In genomic region chr1:197903196-197903514, GRCh38 we compare ENCODE assay signal across 1 cellular context.
TF ChIP-seq lines count a peak whose summit lies in the region.

No MANE protein-coding gene starts in this region.

TF ChIP-seq in K562, 482 proteins besides CTCF, POLR2A, EP300 and RAD21 (continued from another document):
- TF ChIP-seq, protein P1, sequence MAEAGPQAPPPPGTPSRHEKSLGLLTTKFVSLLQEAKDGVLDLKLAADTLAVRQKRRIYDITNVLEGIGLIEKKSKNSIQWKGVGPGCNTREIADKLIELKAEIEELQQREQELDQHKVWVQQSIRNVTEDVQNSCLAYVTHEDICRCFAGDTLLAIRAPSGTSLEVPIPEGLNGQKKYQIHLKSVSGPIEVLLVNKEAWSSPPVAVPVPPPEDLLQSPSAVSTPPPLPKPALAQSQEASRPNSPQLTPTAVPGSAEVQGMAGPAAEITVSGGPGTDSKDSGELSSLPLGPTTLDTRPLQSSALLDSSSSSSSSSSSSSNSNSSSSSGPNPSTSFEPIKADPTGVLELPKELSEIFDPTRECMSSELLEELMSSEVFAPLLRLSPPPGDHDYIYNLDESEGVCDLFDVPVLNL (CRISPR knock-in tag; IDR thresholded peaks at IDR 0.05; ENCODE audit: low read depth), result 0 out of 2 replicates have a peak, but pooled peaks have one; percentile 17
- TF ChIP-seq, protein P2, sequence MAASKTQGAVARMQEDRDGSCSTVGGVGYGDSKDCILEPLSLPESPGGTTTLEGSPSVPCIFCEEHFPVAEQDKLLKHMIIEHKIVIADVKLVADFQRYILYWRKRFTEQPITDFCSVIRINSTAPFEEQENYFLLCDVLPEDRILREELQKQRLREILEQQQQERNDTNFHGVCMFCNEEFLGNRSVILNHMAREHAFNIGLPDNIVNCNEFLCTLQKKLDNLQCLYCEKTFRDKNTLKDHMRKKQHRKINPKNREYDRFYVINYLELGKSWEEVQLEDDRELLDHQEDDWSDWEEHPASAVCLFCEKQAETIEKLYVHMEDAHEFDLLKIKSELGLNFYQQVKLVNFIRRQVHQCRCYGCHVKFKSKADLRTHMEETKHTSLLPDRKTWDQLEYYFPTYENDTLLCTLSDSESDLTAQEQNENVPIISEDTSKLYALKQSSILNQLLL (CRISPR knock-in tag; IDR thresholded peaks at IDR 0.05; ENCODE audit: borderline replicate concordance), result no peak
- TF ChIP-seq, protein P3, sequence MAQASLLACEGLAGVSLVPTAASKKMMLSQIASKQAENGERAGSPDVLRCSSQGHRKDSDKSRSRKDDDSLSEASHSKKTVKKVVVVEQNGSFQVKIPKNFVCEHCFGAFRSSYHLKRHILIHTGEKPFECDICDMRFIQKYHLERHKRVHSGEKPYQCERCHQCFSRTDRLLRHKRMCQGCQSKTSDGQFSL (CRISPR knock-in tag; IDR thresholded peaks at IDR 0.05), result peak; percentile 92; the same call in 1 of the 2 replicates
- TF ChIP-seq, protein P3 (tag; IDR thresholded peaks at IDR 0.05), result peak in 1 of 2 experiments; percentile 86; a peak in 1 of 4 replicates
- TF ChIP-seq TAF7 (tag; IDR thresholded peaks at IDR 0.05), result peak; percentile 58
- peak; percentile 58 for TF ChIP-seq ZBTB40 (IDR thresholded peaks at IDR 0.05)
- TF ChIP-seq ZBTB40 (CRISPR knock-in tag; IDR thresholded peaks at IDR 0.05), result no peak
- 0 out of 2 replicates have a peak, but pooled peaks have one; percentile 7 for TF ChIP-seq GABPA (tag; conservative IDR thresholded peaks at IDR 0.05; ENCODE audit: low read depth)
- TF ChIP-seq ARNT (IDR thresholded peaks at IDR 0.05), result peak in 1 of 2 experiments; percentile 55; a peak in 1 of 4 replicates
- peak in 1 of 2 experiments; percentile 7; a peak in 1 of 4 replicates for TF ChIP-seq HDAC1 (IDR thresholded peaks at IDR 0.05)
- no peak for TF ChIP-seq MEF2D (tag; conservative IDR thresholded peaks at IDR 0.05; ENCODE audit: low read depth)
- TF ChIP-seq HDGF (IDR thresholded peaks at IDR 0.05), result peak; percentile 63; the same call in 1 of the 2 replicates
- TF ChIP-seq ELF4 (CRISPR knock-in tag; IDR thresholded peaks at IDR 0.05), result peak; percentile 59; the same call in 1 of the 2 replicates
- TF ChIP-seq SREBF1 (IDR thresholded peaks at IDR 0.05; ENCODE audit: borderline replicate concordance, low read depth, low read length), result no peak
- 0 out of 2 replicates have a peak, but pooled peaks have one; percentile 26 for TF ChIP-seq LARP7 (IDR thresholded peaks at IDR 0.05)
- 0 out of 2 replicates have a peak, but pooled peaks have one; percentile 3 for TF ChIP-seq ZNF766 (CRISPR knock-in tag; conservative IDR thresholded peaks at IDR 0.05)
- TF ChIP-seq BACH1 (tag; IDR thresholded peaks at IDR 0.05), result no peak
- no peak for TF ChIP-seq KAT8 (IDR thresholded peaks at IDR 0.05; ENCODE audit: low read depth)
